Comparison of ENCODE assay signal across 33 cellular contexts in genomic region chr16:6714510-6714909, GRCh38.
"Had no signal": no experiment of that assay in that cellular context is flagged by ENCODE, and none has a peak within 500 bp of the region (broad histone marks: within the 10 kb centered on the region; RNA-seq: fewer than 3 reads in every experiment).

No MANE protein-coding gene starts in this region.

- H3K9me3 ChIP-seq: gastrocnemius medialis, heart left ventricle had no signal

- H3K27me3 ChIP-seq: brain microvascular endothelial cell, cardiac muscle cell, dorsolateral prefrontal cortex, esophagus muscularis mucosa, foreskin keratinocyte, gastrocnemius medialis, heart left ventricle had no signal

- H3K4me3 ChIP-seq: cardiac muscle cell, coronary artery, dorsolateral prefrontal cortex, esophagus muscularis mucosa, gastrocnemius medialis, heart left ventricle had no signal

- H3K36me3 ChIP-seq: brain microvascular endothelial cell, cardiac muscle cell, esophagus muscularis mucosa, gastrocnemius medialis, heart left ventricle had no signal

- H3K27ac Mint-ChIP-seq: activated CD4-positive, alpha-beta memory T cell treated with anti-CD3 and anti-CD28 coated beads, Interleukin-2, amount 10 ng/mL, durations not matched to agents 7 days and 5 days; activated CD4-positive, alpha-beta T cell treated with anti-CD3 and anti-CD28 coated beads, Interleukin-2, amount 10 ng/mL, durations not matched to agents 7 days and 5 days; activated naive CD8-positive, alpha-beta T cell; activated T-helper 17 cell treated with anti-CD3 and anti-CD28 coated beads, Interleukin-2, amount 50 U/mL, for 72 hours; dendritic cell treated with granulocyte-macrophage colony-stimulating factor and Interleukin-4, amounts not matched to agents 40 ng/mL and 50 ng/mL, for 4 days had no signal

- ATAC-seq: activated T-cell treated with anti-CD3 and anti-CD28 coated beads, Interleukin-2, amount 50 U/mL, for 4 hours; activated T-helper 17 cell treated with anti-CD3 and anti-CD28 coated beads, Interleukin-2, amount 50 U/mL, for 72 hours; foreskin keratinocyte; gastrocnemius medialis; heart left ventricle had no signal

- H3K4me1 ChIP-seq: esophagus muscularis mucosa, foreskin keratinocyte, gastrocnemius medialis, heart left ventricle had no signal

- H3K36me3 Mint-ChIP-seq: activated naive CD8-positive, alpha-beta T cell had no signal

- DNase-seq: activated CD4-positive, alpha-beta memory T cell treated with anti-CD3 and anti-CD28 coated beads, Interleukin-2, amount 10 ng/mL, durations not matched to agents 7 days and 5 days; activated CD4-positive, alpha-beta T cell treated with anti-CD3 and anti-CD28 coated beads for 4 hours; activated CD4-positive, alpha-beta T cell treated with anti-CD3 and anti-CD28 coated beads, Interleukin-2, amount 10 ng/mL, durations not matched to agents 7 days and 5 days; activated CD4-positive, alpha-beta T cell treated with anti-CD3 and anti-CD28 coated beads, Interleukin-2, amount 50 U/mL, for 4 hours; activated CD4-positive, CD25-positive, alpha-beta regulatory T cell; activated CD4-positive, CD25-positive, alpha-beta regulatory T cell treated with anti-CD3 and anti-CD28 coated beads, Interleukin-2, amount 50 U/mL, for 72 hours; activated CD8-positive, alpha-beta memory T cell treated with anti-CD3 and anti-CD28 coated beads, Interleukin-2, amount 50 U/mL, for 48 hours; activated effector memory CD4-positive, alpha-beta T cell treated with Interleukin-2 at 50 U/mL for 16 hours; activated gamma-delta T cell treated with Interleukin-2 at 50 U/mL for 16 hours; activated naive CD4-positive, alpha-beta T cell treated with anti-CD3 and anti-CD28 coated beads, Interleukin-2, amount 50 U/mL, for 16 hours; activated naive CD4-positive, alpha-beta T cell treated with Interleukin-2 at 50 U/mL for 16 hours; activated T-cell treated with anti-CD3 and anti-CD28 coated beads for 4 hours; activated T-cell treated with anti-CD3 and anti-CD28 coated beads, Interleukin-2, amount 50 U/mL, for 4 hours; amniotic stem cell; anterior cingulate cortex; brain microvascular endothelial cell; dorsolateral prefrontal cortex; effector memory CD4-positive, alpha-beta T cell; erythroblast; foreskin keratinocyte; gastrocnemius medialis; glutamatergic neuron; heart left ventricle; hypothalamus; T-helper 2 cell had no signal

- H3K4me1 Mint-ChIP-seq: activated CD4-positive, alpha-beta memory T cell treated with anti-CD3 and anti-CD28 coated beads, Interleukin-2, amount 10 ng/mL, durations not matched to agents 7 days and 5 days; activated CD4-positive, alpha-beta T cell treated with anti-CD3 and anti-CD28 coated beads, Interleukin-2, amount 10 ng/mL, durations not matched to agents 7 days and 5 days; activated T-helper 17 cell treated with anti-CD3 and anti-CD28 coated beads, Interleukin-2, amount 50 U/mL, for 72 hours; central memory CD8-positive, alpha-beta T cell had no signal

- H3K27me3 Mint-ChIP-seq: activated CD4-positive, alpha-beta memory T cell treated with anti-CD3 and anti-CD28 coated beads, Interleukin-2, amount 10 ng/mL, durations not matched to agents 7 days and 5 days; activated CD4-positive, alpha-beta T cell treated with anti-CD3 and anti-CD28 coated beads, Interleukin-2, amount 10 ng/mL, durations not matched to agents 7 days and 5 days; activated naive CD8-positive, alpha-beta T cell; activated T-helper 17 cell treated with anti-CD3 and anti-CD28 coated beads, Interleukin-2, amount 50 U/mL, for 72 hours; central memory CD8-positive, alpha-beta T cell; dendritic cell treated with granulocyte-macrophage colony-stimulating factor and Interleukin-4, amounts not matched to agents 40 ng/mL and 50 ng/mL, for 4 days had no signal

- FAIRE-seq: astrocyte had no signal

- H3K27ac ChIP-seq: brain microvascular endothelial cell, cardiac muscle cell, coronary artery, dorsolateral prefrontal cortex, esophagus muscularis mucosa, foreskin keratinocyte, gastrocnemius medialis, heart left ventricle had no signal

- H3K4me3 Mint-ChIP-seq: activated CD4-positive, alpha-beta memory T cell treated with anti-CD3 and anti-CD28 coated beads, Interleukin-2, amount 10 ng/mL, durations not matched to agents 7 days and 5 days; activated CD4-positive, alpha-beta T cell treated with anti-CD3 and anti-CD28 coated beads, Interleukin-2, amount 10 ng/mL, durations not matched to agents 7 days and 5 days; activated naive CD8-positive, alpha-beta T cell; activated T-cell treated with anti-CD3 and anti-CD28 coated beads, Interleukin-2, amount 50 U/mL, for 4 hours; activated T-helper 17 cell treated with anti-CD3 and anti-CD28 coated beads, Interleukin-2, amount 50 U/mL, for 72 hours; central memory CD8-positive, alpha-beta T cell; dendritic cell treated with granulocyte-macrophage colony-stimulating factor and Interleukin-4, amounts not matched to agents 40 ng/mL and 50 ng/mL, for 4 days had no signal
